ENCODE assay signal across 8 cellular contexts in the genomic region with DNA sequence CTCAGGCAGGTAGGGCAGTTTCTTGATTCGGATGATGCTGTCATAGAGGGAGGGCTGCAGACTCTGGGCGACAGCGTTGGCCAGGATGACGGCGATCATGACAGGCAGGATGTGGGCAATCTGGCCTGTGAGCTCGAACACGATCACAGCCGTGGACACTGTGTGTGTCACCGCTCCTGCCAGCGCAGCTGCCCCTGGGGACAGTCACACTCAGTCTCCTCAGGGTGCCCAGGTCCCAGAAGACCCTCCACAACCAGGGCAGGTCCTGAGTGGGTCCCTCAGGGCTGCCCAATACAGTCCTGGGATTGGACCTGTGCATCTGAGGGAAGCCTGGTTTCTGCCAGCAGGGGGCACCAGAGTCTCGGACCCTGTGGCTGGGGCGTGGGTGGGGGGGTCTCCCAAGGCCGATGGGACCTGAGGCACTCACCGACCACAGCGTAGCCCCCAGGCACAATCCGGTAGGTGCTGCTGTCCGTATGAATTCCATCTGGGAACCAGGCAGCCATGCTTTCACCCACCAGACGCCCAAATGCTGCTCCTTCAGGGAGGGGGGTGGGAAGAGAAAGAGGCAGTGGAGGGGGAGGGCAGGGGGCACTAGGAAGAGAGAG. TPM values are rescaled to one million over a fixed set of nuclear protein-coding genes. Genes with fewer than 3 reads are reported as not detected.
DNase-seq lines count a peak whose midpoint lies in the region; ATAC-seq and TF ChIP-seq lines count a peak whose summit lies in the region.

No MANE protein-coding gene starts in this region.

- H2AFZ ChIP-seq in smooth muscle cell (ENCODE audit: low read depth): no peak overlapping the region

- no peaks in the 10 kb centered on the region for H3K79me2 ChIP-seq in smooth muscle cell (ENCODE audit: low read depth)

- peaks cover 0 to 39% (median 0%) of the 10 kb centered on the region in 9 donors for H3K36me3 ChIP-seq in heart right ventricle
- no peaks in the 10 kb centered on the region for H3K36me3 ChIP-seq in smooth muscle cell (ENCODE audit: low read depth)

- no peak overlapping the region for H3K4me2 ChIP-seq in smooth muscle cell

- peaks cover under 1% of the 10 kb centered on the region for H3F3A ChIP-seq in smooth muscle cell (ENCODE audit: low read depth)

- no peaks in the 10 kb centered on the region for H4K20me1 ChIP-seq in smooth muscle cell (ENCODE audit: low read depth)

- DNase-seq in NCI-H748 (lab: John Stamatoyannopoulos, UW; ENCODE audit: unreplicated experiment) (peak; percentile 4), NCI-H748 treated with DMSO at 0.1 percent for 48 hours (lab: John Stamatoyannopoulos, UW) (no peak), OCI-M1 (lab: John Stamatoyannopoulos, UW) (peak; percentile 58), heart right ventricle (peak in 1 of 2 donors; percentile 61), smooth muscle cell (lab: John Stamatoyannopoulos, UW; ENCODE audit: unreplicated experiment) (no peak), NCI-H2029 treated with DMSO at 0.1 percent for 48 hours (lab: John Stamatoyannopoulos, UW) (no peak)
- DNase-seq in activated effector memory CD4-positive, alpha-beta T cell treated with Interleukin-2 at 50 U/mL for 16 hours: peak; percentile 41

- H3K27ac ChIP-seq in heart right ventricle (no peak overlapping the region), smooth muscle cell (ENCODE audit: low read depth) (no peak overlapping the region)

- H3K4me1 ChIP-seq in heart right ventricle: peaks cover 0 to 5% (median 0%) of the 10 kb centered on the region in 9 donors
- no peaks in the 10 kb centered on the region for H3K4me1 ChIP-seq in smooth muscle cell (ENCODE audit: low read depth)

- WGBS in heart right ventricle, 2 donors: 55 to 57% methylated on average over 18 of the region's 18 CpGs
- 68% methylated on average over 18 of the region's 18 CpGs for WGBS in smooth muscle cell (ENCODE audit: low lambda C conversion rate)

- intact Hi-C loops in heart right ventricle (cut with DNase I): loop anchor here in 1 of 10 donors (10.0 kb wide), 1 partner anchor 49 kb away; no protein-coding TSS in a partner anchor

- peak; percentile 65 to 73 (median 68) for TF ChIP-seq CTCF in heart right ventricle (IDR thresholded peaks at IDR 0.05)
- TF ChIP-seq CTCF in smooth muscle cell (IDR thresholded peaks at IDR 0.05; ENCODE audit: borderline replicate concordance, insufficient read depth, poor library complexity, severe bottlenecking): peak; percentile 83

- no peak overlapping the region for H3K9ac ChIP-seq in smooth muscle cell (ENCODE audit: low read depth)

- no peaks in the 10 kb centered on the region for H3K27me3 ChIP-seq in heart right ventricle
- H3K27me3 ChIP-seq in smooth muscle cell (ENCODE audit: low read depth): no peaks in the 10 kb centered on the region

- peak; percentile 29 to 63 (median 50) for ATAC-seq in heart right ventricle
- no peak for ATAC-seq in GM21447 (IDR thresholded peaks at IDR 0.05; ENCODE audit: unreplicated experiment)

- H3K4me3 ChIP-seq in heart right ventricle: no peak overlapping the region
- H3K4me3 ChIP-seq in smooth muscle cell: no peak overlapping the region

- H3K9me3 ChIP-seq in heart right ventricle (no peaks in the 10 kb centered on the region), smooth muscle cell (replicated peaks; ENCODE audit: low read depth) (no peaks in the 10 kb centered on the region)

RNA-seq across cellular contexts. Expression of gene CLCN2, which starts 7.2 kb away (rescaled TPM):
- total RNA-seq in heart right ventricle: 1 to 10 TPM; 1.3 to 3.0 (median 2.4) TPM
- polyA plus RNA-seq in heart right ventricle: 1 to 10 TPM; 1.6 to 8.4 TPM
- 2.3 and 4.1 TPM in 2 replicates for total RNA-seq in smooth muscle cell
- 4.5 and 6.5 TPM in 2 replicates for polyA plus RNA-seq in smooth muscle cell

RNA-seq across cellular contexts. Expression of gene POLR2H, which starts 7.3 kb away (rescaled TPM):
- total RNA-seq in heart right ventricle (10 to 100 TPM; 17.4 to 31.0 (median 22.9) TPM), smooth muscle cell (87.0 and 154 TPM in 2 replicates)
- polyA plus RNA-seq in heart right ventricle (10 to 100 TPM; 55.1 to 63.7 TPM), smooth muscle cell (64.6 and 77.9 TPM in 2 replicates)

RNA-seq across cellular contexts. Expression of gene FAM131A, which starts 16.8 kb away (rescaled TPM):
- total RNA-seq in heart right ventricle (10 to 100 TPM; 23.0 to 36.5 (median 26.7) TPM), smooth muscle cell (13.6 and 20.2 TPM in 2 replicates)
- polyA plus RNA-seq in heart right ventricle (10 to 100 TPM; 21.6 to 32.5 TPM), smooth muscle cell (15.3 and 15.8 TPM in 2 replicates)

RNA-seq across cellular contexts. Expression of gene THPO, which starts 23.8 kb away (rescaled TPM):
- 1 to 10 TPM in 2 of 10 donors, under 1 TPM in 5, not detected in 3; 0.16 to 1.3 (median 0.56) TPM for total RNA-seq in heart right ventricle
- polyA plus RNA-seq in heart right ventricle: 1 to 10 TPM in 1 of 2 donors, under 1 TPM in 1; 0.30 to 1.0 TPM
- total RNA-seq in smooth muscle cell: 0.22 TPM in 1 of 2 replicates, not detected in the other
- polyA plus RNA-seq in smooth muscle cell: 0.45 TPM in 1 of 2 replicates, not detected in the other

RNA-seq across cellular contexts. Expression of gene CHRD, which starts 25.6 kb away (rescaled TPM):
- total RNA-seq in heart right ventricle (10 to 100 TPM in 1 of 10 donors, 1 to 10 TPM in 9; 1.4 to 10.9 (median 3.7) TPM), smooth muscle cell (1.5 and 7.1 TPM in 2 replicates)
- polyA plus RNA-seq in heart right ventricle (10 to 100 TPM in 1 of 2 donors, 1 to 10 TPM in 1; 7.5 to 17.3 TPM), smooth muscle cell (2.5 and 4.9 TPM in 2 replicates)

Comparison
In these comparisons a context has a peak if more than half of its experiments do, and no peak if none do; other contexts are left out.
1. DNase-seq: peak in NCI-H748 (single experiment), OCI-M1 (single experiment) and activated effector memory CD4-positive, alpha-beta T cell treated with Interleukin-2 at 50 U/mL for 16 hours (single experiment); none in NCI-H748 treated with DMSO at 0.1 percent for 48 hours (single experiment), smooth muscle cell (single experiment) and NCI-H2029 treated with DMSO at 0.1 percent for 48 hours (single experiment).